9 cellular contexts compared by ENCODE assay signal in genomic region chr17:77388384-77389306, GRCh38.
DNase-seq lines count a peak whose midpoint lies in the region; ATAC-seq and TF ChIP-seq lines count a peak whose summit lies in the region.
"Had no signal": no experiment of that assay in that cellular context is flagged by ENCODE, and none has a peak within 500 bp of the region (broad histone marks: within the 10 kb centered on the region; RNA-seq: fewer than 3 reads in every experiment).

No MANE protein-coding gene starts in this region.

- no peak for TF ChIP-seq CTCF in DND-41 (IDR thresholded peaks at IDR 0.05; ENCODE audit: borderline replicate concordance, extremely low read depth, low read length, poor library complexity, severe bottlenecking)
- no peak for TF ChIP-seq CTCF in left ventricle myocardium inferior (IDR thresholded peaks at IDR 0.05; ENCODE audit: borderline replicate concordance)
- no peak for TF ChIP-seq CTCF in sigmoid colon (IDR thresholded peaks at IDR 0.05)

- H3K4me2 ChIP-seq in DND-41 (ENCODE audit: insufficient read depth, low read length), result peak overlapping the region; percentile 80

- intact Hi-C loops in left ventricle myocardium inferior (cut with micrococcal nuclease) (no loop called here), sigmoid colon (cut with DNase I) (no loop called here)

- peaks cover 92% of the 10 kb centered on the region for H3K79me2 ChIP-seq in DND-41 (ENCODE audit: insufficient read depth, low read length)

- TF ChIP-seq POLR2A in sigmoid colon (IDR thresholded peaks at IDR 0.05), result no peak

- H3K27ac ChIP-seq in DND-41 (ENCODE audit: low read length) (peak overlapping the region; percentile 96), left ventricle myocardium inferior (replicated peaks) (peak overlapping the region; percentile 91), sigmoid colon (peak overlapping the region; percentile 95 to 99 (median 99))

- 66 to 77% methylated on average over 29 of the region's 29 CpGs for WGBS in sigmoid colon, 2 donors

- H2AFZ ChIP-seq in DND-41 (ENCODE audit: low read depth, low read length), result no peak overlapping the region

- ATAC-seq in DND-41 (ENCODE audit: insufficient read depth, low read depth), result no peak; the same call in 1 of the 3 replicates
- ATAC-seq in SK-N-SH treated with all-trans-retinoic acid at 6 μM for 48 hours, result peak; percentile 55
- no peak for ATAC-seq in GM18873 (IDR thresholded peaks at IDR 0.05; ENCODE audit: low FRiP score, unreplicated experiment)
- no peak for ATAC-seq in HG02610 (IDR thresholded peaks at IDR 0.05; ENCODE audit: unreplicated experiment)
- ATAC-seq in esophagus mucosa, result no peak

- H3K36me3 ChIP-seq in DND-41 (ENCODE audit: insufficient read depth, low read length), result peaks cover 38% of the 10 kb centered on the region; the same call in 1 of the 2 replicates
- H3K36me3 ChIP-seq in left ventricle myocardium inferior, result no peaks in the 10 kb centered on the region
- no peaks in the 10 kb centered on the region for H3K36me3 ChIP-seq in sigmoid colon

- H3K27me3 ChIP-seq in DND-41 (ENCODE audit: insufficient read depth, low read length, poor library complexity) (no peaks in the 10 kb centered on the region), left ventricle myocardium inferior (ENCODE audit: low read depth) (no peaks in the 10 kb centered on the region), sigmoid colon (no peaks in the 10 kb centered on the region)

- peak overlapping the region in 1 of 2 experiments; percentile 45; a peak in 2 of 4 replicates for H3K4me3 ChIP-seq in DND-41 (ENCODE audit: low read depth in 1 of 2, low read length in 2 of 2)
- peak overlapping the region; percentile 45 for H3K4me3 ChIP-seq in left ventricle myocardium inferior
- H3K4me3 ChIP-seq in sigmoid colon, result peak overlapping the region in 2 of 4 donors; percentile 28 to 32

- peak overlapping the region; percentile 47 for H3K9ac ChIP-seq in DND-41 (ENCODE audit: low read depth, low read length)

- DNase-seq in DND-41, result no peak
- no peak for DNase-seq in left ventricle myocardium inferior
- no peak for DNase-seq in sigmoid colon
- no peak for DNase-seq in MV-4-11 (lab: John Stamatoyannopoulos, UW)
- DNase-seq: amniotic stem cell had no signal

- peaks cover 72% of the 10 kb centered on the region for H4K20me1 ChIP-seq in DND-41 (ENCODE audit: insufficient read depth, low read length)

- peaks cover 75% of the 10 kb centered on the region for H3K4me1 ChIP-seq in DND-41 (ENCODE audit: insufficient read depth, low read length)
- H3K4me1 ChIP-seq in left ventricle myocardium inferior, result peaks cover 99% of the 10 kb centered on the region
- H3K4me1 ChIP-seq in sigmoid colon, result peaks cover 0 to 96% (median 96%) of the 10 kb centered on the region in 4 donors

- no peaks in the 10 kb centered on the region for H3K9me3 ChIP-seq in DND-41 (ENCODE audit: insufficient read depth, low read length, severe bottlenecking)
- H3K9me3 ChIP-seq in left ventricle myocardium inferior (replicated peaks), result no peaks in the 10 kb centered on the region
- H3K9me3 ChIP-seq in sigmoid colon, result no peaks in the 10 kb centered on the region

- TF ChIP-seq EP300 in sigmoid colon (IDR thresholded peaks at IDR 0.05), result no peak

TF ChIP-seq in SK-N-SH treated with all-trans-retinoic acid at 6 μM for 48 hours, 23 proteins besides CTCF, POLR2A, EP300 and RAD21:
- TF ChIP-seq, protein P1, sequence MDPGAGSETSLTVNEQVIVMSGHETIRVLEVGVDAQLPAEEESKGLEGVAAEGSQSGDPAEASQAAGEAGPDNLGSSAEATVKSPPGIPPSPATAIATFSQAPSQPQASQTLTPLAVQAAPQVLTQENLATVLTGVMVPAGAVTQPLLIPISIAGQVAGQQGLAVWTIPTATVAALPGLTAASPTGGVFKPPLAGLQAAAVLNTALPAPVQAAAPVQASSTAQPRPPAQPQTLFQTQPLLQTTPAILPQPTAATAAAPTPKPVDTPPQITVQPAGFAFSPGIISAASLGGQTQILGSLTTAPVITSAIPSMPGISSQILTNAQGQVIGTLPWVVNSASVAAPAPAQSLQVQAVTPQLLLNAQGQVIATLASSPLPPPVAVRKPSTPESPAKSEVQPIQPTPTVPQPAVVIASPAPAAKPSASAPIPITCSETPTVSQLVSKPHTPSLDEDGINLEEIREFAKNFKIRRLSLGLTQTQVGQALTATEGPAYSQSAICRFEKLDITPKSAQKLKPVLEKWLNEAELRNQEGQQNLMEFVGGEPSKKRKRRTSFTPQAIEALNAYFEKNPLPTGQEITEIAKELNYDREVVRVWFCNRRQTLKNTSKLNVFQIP (CRISPR knock-in tag; IDR thresholded peaks at IDR 0.05; ENCODE audit: borderline replicate concordance, low read depth), result no peak
- TF ChIP-seq, protein P2, sequence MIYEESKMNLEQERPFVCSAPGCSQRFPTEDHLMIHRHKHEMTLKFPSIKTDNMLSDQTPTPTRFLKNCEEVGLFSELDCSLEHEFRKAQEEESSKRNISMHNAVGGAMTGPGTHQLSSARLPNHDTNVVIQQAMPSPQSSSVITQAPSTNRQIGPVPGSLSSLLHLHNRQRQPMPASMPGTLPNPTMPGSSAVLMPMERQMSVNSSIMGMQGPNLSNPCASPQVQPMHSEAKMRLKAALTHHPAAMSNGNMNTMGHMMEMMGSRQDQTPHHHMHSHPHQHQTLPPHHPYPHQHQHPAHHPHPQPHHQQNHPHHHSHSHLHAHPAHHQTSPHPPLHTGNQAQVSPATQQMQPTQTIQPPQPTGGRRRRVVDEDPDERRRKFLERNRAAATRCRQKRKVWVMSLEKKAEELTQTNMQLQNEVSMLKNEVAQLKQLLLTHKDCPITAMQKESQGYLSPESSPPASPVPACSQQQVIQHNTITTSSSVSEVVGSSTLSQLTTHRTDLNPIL (CRISPR knock-in tag; IDR thresholded peaks at IDR 0.05; ENCODE audit: low read depth), result no peak
- no peak for TF ChIP-seq ARNTL (CRISPR knock-in tag; IDR thresholded peaks at IDR 0.05; ENCODE audit: borderline replicate concordance, low read depth)
- no peak for TF ChIP-seq GLIS3 (CRISPR knock-in tag; IDR thresholded peaks at IDR 0.05)
